ENCODE assay signal across 13 cellular contexts in the genomic region with DNA sequence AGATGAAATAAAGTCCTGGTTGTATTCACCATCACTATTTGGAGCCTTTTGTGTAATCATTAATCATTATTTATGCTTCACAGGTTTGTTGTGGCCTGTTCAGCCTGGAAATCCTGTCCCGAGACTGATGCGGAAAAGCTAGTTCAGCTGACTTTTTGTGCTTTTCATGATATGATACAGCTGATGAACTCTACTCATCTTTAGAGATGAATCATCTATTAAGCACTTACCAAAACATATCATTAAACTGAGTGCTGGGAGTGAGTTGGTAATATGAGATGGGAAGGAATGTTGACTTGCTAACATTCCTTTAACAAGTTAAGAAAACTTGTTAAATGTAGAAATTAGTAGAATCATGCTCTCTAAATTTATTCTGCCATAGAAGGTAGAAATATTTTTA. TPM values are rescaled to one million over a fixed set of nuclear protein-coding genes. Genes with fewer than 3 reads are reported as not detected.
DNase-seq lines count a peak whose midpoint lies in the region; TF ChIP-seq lines count a peak whose summit lies in the region.
"Had no signal": no experiment of that assay in that cellular context is flagged by ENCODE, and none has a peak within 500 bp of the region (broad histone marks: within the 10 kb centered on the region; RNA-seq: fewer than 3 reads in every experiment).

No MANE protein-coding gene starts in this region.

- no peaks in the 10 kb centered on the region for H3K79me2 ChIP-seq in GM23248 (ENCODE audit: insufficient read depth)
- H3K79me2 ChIP-seq in smooth muscle cell (ENCODE audit: low read depth) = no peaks in the 10 kb centered on the region

- TF ChIP-seq CTCF in fibroblast of the aortic adventitia (IDR thresholded peaks at IDR 0.05; ENCODE audit: insufficient read depth, low read length) (no peak), smooth muscle cell (IDR thresholded peaks at IDR 0.05; ENCODE audit: borderline replicate concordance, insufficient read depth, poor library complexity, severe bottlenecking) (no peak)

- H3K27ac ChIP-seq in GM23248 (no peak overlapping the region), smooth muscle cell (ENCODE audit: low read depth) (peak overlapping the region; percentile 38)
- H3K27ac ChIP-seq: esophagus muscularis mucosa had no signal

- H3K36me3 ChIP-seq in GM23248 (ENCODE audit: low read depth) (no peaks in the 10 kb centered on the region), smooth muscle cell (ENCODE audit: low read depth) (peaks cover 6% of the 10 kb centered on the region)

- H3K4me1 ChIP-seq in GM23248 (ENCODE audit: insufficient read depth) = peaks cover 13% of the 10 kb centered on the region
- H3K4me1 ChIP-seq in smooth muscle cell (ENCODE audit: low read depth) = peaks cover 8% of the 10 kb centered on the region
- H3K4me1 ChIP-seq: esophagus muscularis mucosa had no signal

- H2AFZ ChIP-seq in GM23248 = no peak overlapping the region
- H2AFZ ChIP-seq in smooth muscle cell (ENCODE audit: low read depth) = no peak overlapping the region

- H3K4me2 ChIP-seq in GM23248 (ENCODE audit: unreplicated experiment) (peak overlapping the region; percentile 17), smooth muscle cell (peak overlapping the region; percentile 23)

- H3K9me2 ChIP-seq in GM23248 (ENCODE audit: insufficient read depth) = no peaks in the 10 kb centered on the region

- in situ Hi-C loops in GM23248 (cut with MboI) = no loop called here

- no peaks in the 10 kb centered on the region for H4K20me1 ChIP-seq in GM23248 (ENCODE audit: insufficient read depth)
- no peaks in the 10 kb centered on the region for H4K20me1 ChIP-seq in smooth muscle cell (ENCODE audit: low read depth)

- DNase-seq in GM23248 (peak; percentile 60), T1000 (lab: John Stamatoyannopoulos, UW) (peak; percentile 4), fibroblast of the aortic adventitia (ENCODE audit: low read depth) (peak; percentile 20), smooth muscle cell (lab: John Stamatoyannopoulos, UW; ENCODE audit: unreplicated experiment) (no peak), RKO (ENCODE audit: low spot score) (no peak), DMS 273 treated with DMSO at 0.1 percent for 48 hours (lab: John Stamatoyannopoulos, UW) (no peak), D341Med (ENCODE audit: low spot score) (no peak)
- DNase-seq: activated CD8-positive, alpha-beta T cell treated with anti-CD3 and anti-CD28 coated beads for 36 hours; Caco-2; naive thymus-derived CD8-positive, alpha-beta T cell; NCI-H2227 treated with DMSO at 0.1 percent for 48 hours; T-helper 2 cell had no signal

- H3K27me3 ChIP-seq in GM23248 (replicated peaks; ENCODE audit: insufficient read depth) = no peaks in the 10 kb centered on the region
- no peaks in the 10 kb centered on the region for H3K27me3 ChIP-seq in smooth muscle cell (ENCODE audit: low read depth)
- H3K27me3 ChIP-seq: esophagus muscularis mucosa had no signal

- H3F3A ChIP-seq in GM23248 (ENCODE audit: insufficient read depth) (peaks cover 24% of the 10 kb centered on the region; the same call in 1 of the 2 replicates), smooth muscle cell (ENCODE audit: low read depth) (no peaks in the 10 kb centered on the region)

- H3K9me3 ChIP-seq in GM23248 (ENCODE audit: low read depth) = no peaks in the 10 kb centered on the region
- no peaks in the 10 kb centered on the region for H3K9me3 ChIP-seq in smooth muscle cell (replicated peaks; ENCODE audit: low read depth)
- H3K9me3 ChIP-seq: Caco-2, esophagus muscularis mucosa had no signal

- WGBS in GM23248 (ENCODE audit: low coverage in 1 of 2, low lambda C conversion rate in 2 of 2, missing lambda C conversion rate in 2 of 2), 2 experiments = 85 to 95% methylated on average over 2 of the region's 2 CpGs
- 43% methylated on average over 2 of the region's 2 CpGs for WGBS in smooth muscle cell (ENCODE audit: low lambda C conversion rate)

- peak overlapping the region; percentile 1; the same call in 1 of the 2 replicates for H3K4me3 ChIP-seq in GM23248
- H3K4me3 ChIP-seq in fibroblast of the aortic adventitia (ENCODE audit: low read depth, low read length) = no peak overlapping the region
- no peak overlapping the region for H3K4me3 ChIP-seq in smooth muscle cell
- H3K4me3 ChIP-seq: esophagus muscularis mucosa had no signal

- H3K9ac ChIP-seq in GM23248 (no peak overlapping the region), smooth muscle cell (ENCODE audit: low read depth) (no peak overlapping the region)

RNA-seq across cellular contexts. Expression of gene CROT, which starts 53.0 kb away (rescaled TPM):
- total RNA-seq in GM23248 (2014; rRNA removed; shearing (Covaris generic)) = 11.9 and 13.4 TPM in 2 replicates
- polyA plus RNA-seq in GM23248 (2016; fragmentation: Nextera tagmentation; extraction: Ambion mirVana) (11.1 and 12.0 TPM in 2 replicates), smooth muscle cell (9.5 and 13.8 TPM in 2 replicates)
- total RNA-seq in fibroblast of the aortic adventitia (ENCODE audit: low replicate concordance) (25.9 and 31.4 TPM in 2 replicates), smooth muscle cell (20.8 and 24.1 TPM in 2 replicates)

Comparison
In these comparisons a context has a peak if more than half of its experiments do, and no peak if none do; other contexts are left out.
1. DNase-seq: peak in GM23248 (single experiment), T1000 (single experiment) and fibroblast of the aortic adventitia (single experiment); none in smooth muscle cell (single experiment), RKO (single experiment), DMS 273 treated with DMSO at 0.1 percent for 48 hours (single experiment) and D341Med (single experiment).